9 cellular contexts compared by ENCODE assay signal in the genomic region with DNA sequence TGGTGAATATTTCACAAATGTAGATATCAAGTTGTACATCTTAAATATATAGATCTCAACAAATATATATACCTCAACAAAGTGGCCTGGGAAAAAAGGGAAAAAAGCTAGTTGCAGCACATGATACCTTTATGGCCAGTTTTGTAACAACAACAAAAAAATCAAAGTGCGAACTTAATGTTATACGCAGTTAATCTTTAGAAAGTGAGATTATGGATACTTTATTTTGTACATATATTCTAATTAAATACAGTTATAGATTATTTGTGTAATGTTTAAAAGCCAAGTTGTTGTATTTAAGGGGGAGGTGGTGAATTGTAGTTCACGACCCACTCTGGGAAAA. TPM values are rescaled to one million over a fixed set of nuclear protein-coding genes. Genes with fewer than 3 reads are reported as not detected.
DNase-seq lines count a peak whose midpoint lies in the region; ATAC-seq and TF ChIP-seq lines count a peak whose summit lies in the region.
"Had no signal": no experiment of that assay in that cellular context is flagged by ENCODE, and none has a peak within 500 bp of the region (broad histone marks: within the 10 kb centered on the region; RNA-seq: fewer than 3 reads in every experiment).

No MANE protein-coding gene starts in this region.

- H3K9me3 Mint-ChIP-seq in activated T-cell treated with anti-CD3 and anti-CD28 coated beads, Interleukin-2, amount 50 U/mL, for 72 hours = peaks cover 16 to 17% of the 10 kb centered on the region in 2 donors
- H3K9me3 Mint-ChIP-seq in activated naive CD8-positive, alpha-beta T cell treated with anti-CD3 and anti-CD28 coated beads, Interleukin-2, amount 50 U/mL, for 24 hours = peaks cover 24% of the 10 kb centered on the region

- H3K4me1 Mint-ChIP-seq in activated T-cell treated with anti-CD3 and anti-CD28 coated beads, Interleukin-2, amount 50 U/mL, for 72 hours (ENCODE audit: low read depth) = peaks cover 46% of the 10 kb centered on the region
- H3K4me1 Mint-ChIP-seq in activated naive CD8-positive, alpha-beta T cell treated with anti-CD3 and anti-CD28 coated beads, Interleukin-2, amount 50 U/mL, for 24 hours = peaks cover 44% of the 10 kb centered on the region

- WGBS in right lobe of liver (ENCODE audit: insufficient coverage, low coverage, low lambda C conversion rate, missing lambda C conversion rate) = 40% methylated on average over 3 of the region's 3 CpGs
- WGBS in tibial nerve, 2 donors = 56 to 59% methylated on average over 3 of the region's 3 CpGs

- peak overlapping the region; percentile 59 to 92 (median 74) for H3K27ac ChIP-seq in right lobe of liver
- H3K27ac ChIP-seq in tibial nerve = peak overlapping the region; percentile 95 to 100 (median 99)

- H3K4me3 Mint-ChIP-seq in activated T-cell treated with anti-CD3 and anti-CD28 coated beads, Interleukin-2, amount 50 U/mL, for 72 hours = peak overlapping the region; percentile 84 to 92
- peak overlapping the region; percentile 90 for H3K4me3 Mint-ChIP-seq in activated naive CD8-positive, alpha-beta T cell treated with anti-CD3 and anti-CD28 coated beads, Interleukin-2, amount 50 U/mL, for 24 hours

- no peak for TF ChIP-seq EP300 in tibial nerve (IDR thresholded peaks at IDR 0.05)

- peaks cover 0 to 12% (median 0%) of the 10 kb centered on the region in 4 donors for H3K4me1 ChIP-seq in right lobe of liver
- H3K4me1 ChIP-seq in tibial nerve = peaks cover 0 to 11% (median 3%) of the 10 kb centered on the region in 4 donors

- H3K36me3 ChIP-seq in right lobe of liver (peaks cover 0 to 7% (median 0%) of the 10 kb centered on the region in 4 donors), tibial nerve (peaks cover 0 to 21% (median 0%) of the 10 kb centered on the region in 3 donors)

- H3K9me3 ChIP-seq in right lobe of liver = peaks cover 0 to 7% (median 2%) of the 10 kb centered on the region in 4 donors
- peaks cover 0 to 38% (median 4%) of the 10 kb centered on the region in 4 donors for H3K9me3 ChIP-seq in tibial nerve

- H3K27me3 Mint-ChIP-seq in activated T-cell treated with anti-CD3 and anti-CD28 coated beads, Interleukin-2, amount 50 U/mL, for 72 hours (ENCODE audit: low read depth) = no peaks in the 10 kb centered on the region
- H3K27me3 Mint-ChIP-seq in activated naive CD8-positive, alpha-beta T cell treated with anti-CD3 and anti-CD28 coated beads, Interleukin-2, amount 50 U/mL, for 24 hours = no peaks in the 10 kb centered on the region

- H3K27me3 ChIP-seq in right lobe of liver (no peaks in the 10 kb centered on the region), tibial nerve (no peaks in the 10 kb centered on the region)

- no peak overlapping the region for H3K27ac Mint-ChIP-seq in activated T-cell treated with anti-CD3 and anti-CD28 coated beads, Interleukin-2, amount 50 U/mL, for 72 hours
- H3K27ac Mint-ChIP-seq in activated naive CD8-positive, alpha-beta T cell treated with anti-CD3 and anti-CD28 coated beads, Interleukin-2, amount 50 U/mL, for 24 hours = no peak overlapping the region

- H3K36me3 Mint-ChIP-seq in activated T-cell treated with anti-CD3 and anti-CD28 coated beads, Interleukin-2, amount 50 U/mL, for 72 hours (ENCODE audit: insufficient read depth in 2 of 2) = peaks cover 22 to 34% of the 10 kb centered on the region in 2 donors
- H3K36me3 Mint-ChIP-seq in activated naive CD8-positive, alpha-beta T cell treated with anti-CD3 and anti-CD28 coated beads, Interleukin-2, amount 50 U/mL, for 24 hours (ENCODE audit: low read depth) = peaks cover 29% of the 10 kb centered on the region

- TF ChIP-seq POLR2A in right lobe of liver (IDR thresholded peaks at IDR 0.05) = no peak
- no peak for TF ChIP-seq POLR2A in tibial nerve (IDR thresholded peaks at IDR 0.05)

- H3K4me3 ChIP-seq in right lobe of liver = peak overlapping the region; percentile 85 to 100 (median 95)
- peak overlapping the region; percentile 80 to 100 (median 100) for H3K4me3 ChIP-seq in tibial nerve

- ATAC-seq in activated T-cell treated with anti-CD3 and anti-CD28 coated beads, Interleukin-2, amount 50 U/mL, for 72 hours (replicated peaks in 1 of 2) = no peak
- ATAC-seq in activated naive CD8-positive, alpha-beta T cell treated with anti-CD3 and anti-CD28 coated beads, Interleukin-2, amount 50 U/mL, for 24 hours = no peak
- no peak for ATAC-seq in right lobe of liver

- no peak for DNase-seq in activated T-cell treated with anti-CD3 and anti-CD28 coated beads, Interleukin-2, amount 50 U/mL, for 72 hours
- DNase-seq in activated T-cell treated with anti-CD3 and anti-CD28 coated beads for 4 hours (no peak), right lobe of liver (no peak), tibial nerve (ENCODE audit: low spot score in 2 of 2) (no peak), NCI-H526 treated with DMSO at 0.1 percent for 48 hours (lab: John Stamatoyannopoulos, UW) (no peak), cortex of kidney (lab: John Stamatoyannopoulos, UW) (no peak), NCI-H1417 (lab: John Stamatoyannopoulos, UW) (no peak)
- DNase-seq in activated naive CD8-positive, alpha-beta T cell treated with anti-CD3 and anti-CD28 coated beads, Interleukin-2, amount 50 U/mL, for 24 hours = no peak

- intact Hi-C loops in right lobe of liver (cut with DNase I) = no loop called here

- TF ChIP-seq CTCF in right lobe of liver (IDR thresholded peaks at IDR 0.05) = no peak
- TF ChIP-seq CTCF in tibial nerve (IDR thresholded peaks at IDR 0.05) = no peak

RNA-seq across cellular contexts. Expression of a gene that starts 0.4 kb away (rescaled TPM):
- total RNA-seq in activated T-cell treated with anti-CD3 and anti-CD28 coated beads, Interleukin-2, amount 50 U/mL, for 72 hours = 10 to 100 TPM; 20.8 to 20.9 TPM
- 10 to 100 TPM in 3 of 6 experiments, 1 to 10 TPM in 3; 3.7 to 18.6 (median 9.3) TPM for total RNA-seq in right lobe of liver
- 10 to 100 TPM in 2 of 4 donors, 1 to 10 TPM in 2; 6.3 to 12.6 (median 9.5) TPM for total RNA-seq in tibial nerve

RNA-seq across cellular contexts. Expression of a gene that starts 31.4 kb away (rescaled TPM):
- total RNA-seq in activated T-cell treated with anti-CD3 and anti-CD28 coated beads, Interleukin-2, amount 50 U/mL, for 72 hours = under 1 TPM; 0.35 to 0.43 TPM
- total RNA-seq in right lobe of liver (10 to 100 TPM; 62.9 to 98.5 (median 90.2) TPM), tibial nerve (10 to 100 TPM; 20.1 to 48.7 (median 27.7) TPM)

RNA-seq across cellular contexts. Expression of a gene that starts 59.0 kb away (rescaled TPM):
- total RNA-seq in activated T-cell treated with anti-CD3 and anti-CD28 coated beads, Interleukin-2, amount 50 U/mL, for 72 hours = not detected
- not detected for total RNA-seq in right lobe of liver
- 10 to 100 TPM in 3 of 4 donors, 1 to 10 TPM in 1; 4.2 to 45.0 (median 15.5) TPM for total RNA-seq in tibial nerve
- total RNA-seq: ureter had no signal

Comparison
In these comparisons a context has a peak if more than half of its experiments do, and no peak if none do; other contexts are left out.
1. RNA of a gene that starts 31.4 kb away (total RNA-seq): 62.9 to 98.5 TPM in right lobe of liver and 20.1 to 48.7 TPM in tibial nerve; 0.35 to 0.43 TPM in activated T-cell treated with anti-CD3 and anti-CD28 coated beads, Interleukin-2, amount 50 U/mL, for 72 hours; every median in the first group is over 10 times any median in the second.
2. RNA of a gene that starts 59.0 kb away (total RNA-seq): 4.2 to 45.0 TPM in tibial nerve; not detected in activated T-cell treated with anti-CD3 and anti-CD28 coated beads, Interleukin-2, amount 50 U/mL, for 72 hours and not detected in right lobe of liver; every median in the first group is over 4 times any median in the second.